ENCODE assay signal across 13 cellular contexts in genomic region chr2:43288417-43289305, GRCh38.
"Had no signal": no experiment of that assay in that cellular context is flagged by ENCODE, and none has a peak within 500 bp of the region (broad histone marks: within the 10 kb centered on the region; RNA-seq: fewer than 3 reads in every experiment).

No MANE protein-coding gene starts in this region.

- H3K4me3 Mint-ChIP-seq: activated T-cell treated with anti-CD3 and anti-CD28 coated beads, Interleukin-2, amount 50 U/mL, for 72 hours; neural progenitor cell; T-helper 1 cell treated with Interleukin-12 subunit alpha and Interleukin-12 subunit beta and Interleukin-4 antibody, amounts not matched to agents 30 μg/mL and 1 μg/mL, for 36 hours had no signal

- ATAC-seq: gastroesophageal sphincter; pancreas; stimulated activated naive CD8-positive, alpha-beta T cell treated with anti-CD3 and anti-CD28 coated beads, Interleukin-15, Interleukin-2, amounts not matched to agents 100 U/mL and 50 U/mL, for 24 hours had no signal

- DNase-seq: activated CD4-positive, alpha-beta T cell treated with anti-CD3 and anti-CD28 coated beads, Interleukin-2, amount 50 U/mL, for 48 hours; activated naive CD4-positive, alpha-beta T cell; activated T-cell treated with anti-CD3 and anti-CD28 coated beads, Interleukin-2, amount 50 U/mL, for 72 hours; pancreas; stimulated activated CD4-positive, alpha-beta T cell treated with anti-CD3 and anti-CD28 coated beads, Interleukin-2, amount 100 ng/mL, for 48 hours; stimulated activated naive CD8-positive, alpha-beta T cell treated with anti-CD3 and anti-CD28 coated beads, Interleukin-15, Interleukin-2, amounts not matched to agents 100 U/mL and 50 U/mL, for 24 hours; upper lobe of left lung had no signal

- FAIRE-seq: bronchial epithelial cell, pancreas had no signal

- H3K27ac Mint-ChIP-seq: activated T-cell treated with anti-CD3 and anti-CD28 coated beads, Interleukin-2, amount 50 U/mL, for 72 hours; neural progenitor cell; T-helper 1 cell treated with Interleukin-12 subunit alpha and Interleukin-12 subunit beta and Interleukin-4 antibody, amounts not matched to agents 30 μg/mL and 1 μg/mL, for 36 hours had no signal

- H3K4me3 ChIP-seq: ascending aorta, gastroesophageal sphincter, neural progenitor cell, pancreas, suprapubic skin, upper lobe of left lung had no signal
